In genomic region chr13:77836423-77836822, GRCh38 we compare ENCODE assay signal across 1 cellular context.
TF ChIP-seq lines count a peak whose summit lies in the region.

No MANE protein-coding gene starts in this region.

TF ChIP-seq in H1, 55 proteins besides CTCF, POLR2A, EP300 and RAD21:
- TF ChIP-seq CEBPB (IDR thresholded peaks at IDR 0.05; ENCODE audit: low read depth, low read length) (no peak), MAX (IDR thresholded peaks at IDR 0.05) (no peak), SIRT6 (IDR thresholded peaks at IDR 0.05; ENCODE audit: low read length) (no peak), SP1 (IDR thresholded peaks at IDR 0.05; ENCODE audit: low read depth, low read length) (no peak)
